In the genomic region with DNA sequence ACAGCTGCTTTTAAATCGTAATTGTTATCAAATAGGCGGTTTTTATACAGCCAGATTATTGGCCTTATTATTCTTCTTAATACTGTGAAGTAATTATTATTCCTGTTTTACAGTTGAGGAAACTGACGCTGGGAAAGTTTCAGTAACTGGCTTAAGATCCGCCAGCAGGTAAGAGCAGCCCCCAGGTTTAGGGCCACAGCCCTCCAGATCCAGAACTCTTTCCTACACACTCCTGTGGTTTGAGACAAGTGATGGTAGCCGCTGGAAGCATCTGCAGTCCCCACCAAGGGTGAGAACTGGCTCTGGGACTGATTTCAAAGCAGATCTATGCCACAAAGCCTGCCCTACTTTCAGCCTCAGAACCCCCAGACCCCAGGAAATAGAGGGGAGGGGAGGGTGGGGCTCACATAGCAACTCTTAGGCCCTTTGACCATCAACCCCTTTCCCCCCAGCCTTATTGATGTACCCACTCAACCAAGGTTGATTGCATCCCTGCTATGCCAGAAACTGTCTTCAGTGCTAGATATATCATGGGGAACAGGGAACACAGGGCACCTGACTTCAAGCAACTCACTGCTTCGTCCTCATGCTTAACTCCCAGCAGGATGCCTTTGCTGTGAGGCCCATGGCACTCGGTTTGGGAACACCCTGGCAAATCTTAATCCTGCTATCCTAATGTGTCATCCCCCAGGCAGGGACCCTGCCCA, we compare ENCODE assay signal across 13 cellular contexts. TPM values are rescaled to one million over a fixed set of nuclear protein-coding genes. Genes with fewer than 3 reads are reported as not detected.
DNase-seq lines count a peak whose midpoint lies in the region; ATAC-seq and TF ChIP-seq lines count a peak whose summit lies in the region.
"Had no signal": no experiment of that assay in that cellular context is flagged by ENCODE, and none has a peak within 500 bp of the region (broad histone marks: within the 10 kb centered on the region; RNA-seq: fewer than 3 reads in every experiment).

No MANE protein-coding gene starts in this region.

- H3K9me3 ChIP-seq in RWPE2 (ENCODE audit: severe bottlenecking) (no peaks in the 10 kb centered on the region), upper lobe of right lung (no peaks in the 10 kb centered on the region), heart right ventricle (no peaks in the 10 kb centered on the region)
- H3K9me3 ChIP-seq: ascending aorta had no signal

- H3K36me3 ChIP-seq in RWPE2 (ENCODE audit: low read depth) (no peaks in the 10 kb centered on the region), upper lobe of right lung (no peaks in the 10 kb centered on the region), heart right ventricle (no peaks in the 10 kb centered on the region)
- H3K36me3 ChIP-seq: ascending aorta had no signal

- peak; percentile 9 for DNase-seq in activated effector memory CD4-positive, alpha-beta T cell treated with anti-CD3 and anti-CD28 coated beads, Interleukin-2, amount 50 U/mL, for 16 hours
- no peak for DNase-seq in activated effector memory CD4-positive, alpha-beta T cell treated with Interleukin-2 at 50 U/mL for 16 hours
- DNase-seq in RWPE2 (ENCODE audit: low spot score) = no peak
- no peak for DNase-seq in nephron progenitor cell
- DNase-seq in upper lobe of right lung = peak; percentile 25
- DNase-seq in heart right ventricle = no peak
- DNase-seq: effector CD8-positive, alpha-beta T cell; NCI-H2081 treated with DMSO at 0.1 percent for 48 hours had no signal

- peaks cover 53% of the 10 kb centered on the region for H3K4me1 Mint-ChIP-seq in nephron progenitor cell

- WGBS in heart right ventricle, 2 donors = 46 to 51% methylated on average over 7 of the region's 7 CpGs

- H3K9me3 Mint-ChIP-seq in nephron progenitor cell = no peaks in the 10 kb centered on the region
- H3K9me3 Mint-ChIP-seq: activated naive CD4-positive, alpha-beta T cell treated with anti-CD3 and anti-CD28 coated beads, Interleukin-2, amount 50 U/mL, for 24 hours; activated T-cell treated with anti-CD3 and anti-CD28 coated beads, Interleukin-2, amount 50 U/mL, for 4 hours had no signal

- H3K4me1 ChIP-seq in RWPE2 (ENCODE audit: insufficient read depth, poor library complexity, severe bottlenecking) = peaks cover 6% of the 10 kb centered on the region
- peaks cover 22% of the 10 kb centered on the region for H3K4me1 ChIP-seq in upper lobe of right lung
- H3K4me1 ChIP-seq in heart right ventricle = peaks cover 5 to 38% (median 24%) of the 10 kb centered on the region in 9 donors

- TF ChIP-seq CTCF in RWPE2 (IDR thresholded peaks at IDR 0.05; ENCODE audit: poor library complexity, severe bottlenecking) (peak; percentile 74), nephron progenitor cell (IDR thresholded peaks at IDR 0.05) (peak; percentile 3), upper lobe of right lung (IDR thresholded peaks at IDR 0.05) (no peak), heart right ventricle (IDR thresholded peaks at IDR 0.05) (peak in 1 of 9 donors; percentile 34)

- peaks cover 42% of the 10 kb centered on the region for H3K27me3 Mint-ChIP-seq in nephron progenitor cell (ENCODE audit: low read depth, poor library complexity)

- no peak for ATAC-seq in RWPE2 (ENCODE audit: low read depth)
- ATAC-seq in upper lobe of right lung = no peak
- no peak for ATAC-seq in GM21786 (IDR thresholded peaks at IDR 0.05; ENCODE audit: unreplicated experiment)
- ATAC-seq in HG03045 (IDR thresholded peaks at IDR 0.05; ENCODE audit: unreplicated experiment) = no peak
- ATAC-seq in heart right ventricle = no peak

- H3K27ac Mint-ChIP-seq in nephron progenitor cell = no peak overlapping the region
- H3K27ac Mint-ChIP-seq: activated naive CD4-positive, alpha-beta T cell treated with anti-CD3 and anti-CD28 coated beads, Interleukin-2, amount 50 U/mL, for 24 hours had no signal

- H3K27me3 ChIP-seq in RWPE2 (ENCODE audit: insufficient read depth, poor library complexity, severe bottlenecking) = peaks cover 24% of the 10 kb centered on the region
- peaks cover 16% of the 10 kb centered on the region for H3K27me3 ChIP-seq in upper lobe of right lung
- peaks cover 0 to 62% (median 10%) of the 10 kb centered on the region in 7 donors for H3K27me3 ChIP-seq in heart right ventricle
- H3K27me3 ChIP-seq: ascending aorta had no signal

- H3K27ac ChIP-seq in RWPE2 (ENCODE audit: poor library complexity, severe bottlenecking) (no peak overlapping the region), upper lobe of right lung (no peak overlapping the region), heart right ventricle (no peak overlapping the region)
- H3K27ac ChIP-seq: ascending aorta had no signal

- H3K4me3 ChIP-seq in RWPE2 (ENCODE audit: severe bottlenecking) (no peak overlapping the region), upper lobe of right lung (no peak overlapping the region), heart right ventricle (no peak overlapping the region)
- H3K4me3 ChIP-seq: ascending aorta had no signal

- H3K36me3 Mint-ChIP-seq in nephron progenitor cell (ENCODE audit: low read depth) = no peaks in the 10 kb centered on the region
- H3K36me3 Mint-ChIP-seq: activated naive CD4-positive, alpha-beta T cell treated with anti-CD3 and anti-CD28 coated beads, Interleukin-2, amount 50 U/mL, for 24 hours had no signal

- intact Hi-C loops in upper lobe of right lung (cut with DNase I) (loop anchor here (5.0 to 10.0 kb wide), 2 partner anchors 55 to 282 kb away; no protein-coding TSS in a partner anchor), heart right ventricle (cut with DNase I) (loop anchor here (1.0 to 10.0 kb wide), 13 partner anchors 55 to 302 kb away; no protein-coding TSS in a partner anchor)

- peak overlapping the region; percentile 52 for H3K4me3 Mint-ChIP-seq in nephron progenitor cell
- H3K4me3 Mint-ChIP-seq: activated naive CD4-positive, alpha-beta T cell treated with anti-CD3 and anti-CD28 coated beads, Interleukin-2, amount 50 U/mL, for 24 hours; activated T-cell treated with anti-CD3 and anti-CD28 coated beads, Interleukin-2, amount 50 U/mL, for 4 hours had no signal

RNA-seq across cellular contexts. Expression of gene UNC5B, which starts 2.9 kb away (rescaled TPM):
- total RNA-seq in upper lobe of right lung = 16.0 TPM
- total RNA-seq in heart right ventricle = 10 to 100 TPM in 9 of 10 donors, 1 to 10 TPM in 1; 9.0 to 20.6 (median 12.5) TPM
- 1 to 10 TPM; 3.3 to 5.9 TPM for polyA plus RNA-seq in heart right ventricle

Comparison
In these comparisons a context has a peak if more than half of its experiments do, and no peak if none do; other contexts are left out.
1. DNase-seq: peak in activated effector memory CD4-positive, alpha-beta T cell treated with anti-CD3 and anti-CD28 coated beads, Interleukin-2, amount 50 U/mL, for 16 hours (single experiment) and upper lobe of right lung (single experiment); none in activated effector memory CD4-positive, alpha-beta T cell treated with Interleukin-2 at 50 U/mL for 16 hours (single experiment), RWPE2 (single experiment), nephron progenitor cell (single experiment) and heart right ventricle (0 of 2).